ENCODE assay signal across 8 cellular contexts in genomic region chr16:29943846-29944669, GRCh38. TPM values are rescaled to one million over a fixed set of nuclear protein-coding genes. Genes with fewer than 3 reads are reported as not detected.
DNase-seq lines count a peak whose midpoint lies in the region; ATAC-seq and TF ChIP-seq lines count a peak whose summit lies in the region.

No MANE protein-coding gene starts in this region.

- in situ Hi-C loops in astrocyte of the spinal cord (cut with HindIII; ENCODE audit: low sequenced_read_pairs), result no loop called here

- TF ChIP-seq CTCF in astrocyte of the spinal cord (IDR thresholded peaks at IDR 0.05; ENCODE audit: low read depth, low read length) (peak; percentile 50), lower lobe of right lung (IDR thresholded peaks at IDR 0.05) (peak; percentile 7)

- ATAC-seq in lower lobe of right lung (peak; percentile 91), GM21786 (IDR thresholded peaks at IDR 0.05; ENCODE audit: unreplicated experiment) (no peak)

- H3K4me3 ChIP-seq in astrocyte of the spinal cord (ENCODE audit: low read depth, low read length) (no peak overlapping the region), lower lobe of right lung (no peak overlapping the region)

- H3K4me1 ChIP-seq in lower lobe of right lung, result no peaks in the 10 kb centered on the region

- H3K9me3 ChIP-seq in lower lobe of right lung, result no peaks in the 10 kb centered on the region

- H3K36me3 ChIP-seq in lower lobe of right lung, result no peaks in the 10 kb centered on the region

- DNase-seq in DMS53 (lab: John Stamatoyannopoulos, UW) (peak; percentile 86), NCI-H146 treated with DMSO at 0.1 percent for 48 hours (lab: John Stamatoyannopoulos, UW; ENCODE audit: unreplicated experiment) (peak; percentile 80), astrocyte of the spinal cord (ENCODE audit: low read depth, low spot score) (peak; percentile 98), lower lobe of right lung (no peak), Kasumi-1 (lab: John Stamatoyannopoulos, UW) (no peak), posterior cingulate gyrus (no peak)
- no peak for DNase-seq in activated CD4-positive, CD25-positive, alpha-beta regulatory T cell (lab: John Stamatoyannopoulos, UW)

- H3K27me3 ChIP-seq in lower lobe of right lung (ENCODE audit: low read depth), result no peaks in the 10 kb centered on the region

- intact Hi-C loops in lower lobe of right lung (cut with DNase I), result no loop called here
- intact Hi-C loops in posterior cingulate gyrus (cut with DNase I), result no loop called here

- no peak overlapping the region for H3K27ac ChIP-seq in lower lobe of right lung

RNA-seq across cellular contexts. Expression of gene TMEM219, which starts 17.8 kb away (rescaled TPM):
- total RNA-seq in lower lobe of right lung, result 148 TPM

RNA-seq across cellular contexts. Expression of gene KCTD13, which starts 18.0 kb away (rescaled TPM):
- total RNA-seq in lower lobe of right lung, result 22.3 TPM

RNA-seq across cellular contexts. Expression of gene TAOK2, which starts 29.6 kb away (rescaled TPM):
- total RNA-seq in lower lobe of right lung, result 66.2 TPM

RNA-seq across cellular contexts. Expression of gene ASPHD1, which starts 43.8 kb away (rescaled TPM):
- total RNA-seq in lower lobe of right lung, result 1.6 TPM

RNA-seq across cellular contexts. Expression of gene SEZ6L2, which starts 44.7 kb away (rescaled TPM):
- total RNA-seq in lower lobe of right lung, result 10.7 TPM

Comparison
In these comparisons a context has a peak if more than half of its experiments do, and no peak if none do; other contexts are left out.
1. DNase-seq: peak in DMS53 (single experiment), NCI-H146 treated with DMSO at 0.1 percent for 48 hours (single experiment) and astrocyte of the spinal cord (single experiment); none in lower lobe of right lung (single experiment), Kasumi-1 (0 of 2), posterior cingulate gyrus (0 of 10) and activated CD4-positive, CD25-positive, alpha-beta regulatory T cell (0 of 4).